ENCODE assay signal across 8 cellular contexts in genomic region chr6:89412071-89413005, GRCh38. TPM values are rescaled to one million over a fixed set of nuclear protein-coding genes. Genes with fewer than 3 reads are reported as not detected.
A peak's percentile ranks its signal among the peaks of the same experiment; 100 is the strongest.
DNase-seq lines count a peak whose midpoint lies in the region; ATAC-seq and TF ChIP-seq lines count a peak whose summit lies in the region.

RRAGD (minus strand) TSS chr6:89412273; CDS start chr6:89411993, 280 bp downstream.

- no peak for TF ChIP-seq EP300 in suprapubic skin (IDR thresholded peaks at IDR 0.05)

- no peaks in the 10 kb centered on the region for H3K36me3 Mint-ChIP-seq in CD4-positive, CD25-positive, alpha-beta regulatory T cell
- H3K36me3 Mint-ChIP-seq in nephron (ENCODE audit: low read depth) = no peaks in the 10 kb centered on the region

- peak; percentile 77 to 82 for ATAC-seq in CD4-positive, CD25-positive, alpha-beta regulatory T cell (ENCODE audit: low read depth in 2 of 2)
- ATAC-seq in GM19395 (IDR thresholded peaks at IDR 0.05; ENCODE audit: unreplicated experiment) (peak; percentile 75), HG03520 (IDR thresholded peaks at IDR 0.05; ENCODE audit: unreplicated experiment) (peak; percentile 79)

- H3K9me3 Mint-ChIP-seq in CD4-positive, CD25-positive, alpha-beta regulatory T cell = peaks cover 0 to under 1% (median 0%) of the 10 kb centered on the region in 7 donors
- H3K9me3 Mint-ChIP-seq in nephron = no peaks in the 10 kb centered on the region

- H3K36me3 ChIP-seq in CD4-positive, CD25-positive, alpha-beta regulatory T cell (ENCODE audit: control insufficient read depth, insufficient read depth, low read length) = no peaks in the 10 kb centered on the region
- no peaks in the 10 kb centered on the region for H3K36me3 ChIP-seq in NT2/D1 (ENCODE audit: insufficient read depth, insufficient read length, low read length)
- no peaks in the 10 kb centered on the region for H3K36me3 ChIP-seq in suprapubic skin

- H3K4me1 Mint-ChIP-seq in CD4-positive, CD25-positive, alpha-beta regulatory T cell = peaks cover 4 to 17% (median 12%) of the 10 kb centered on the region in 4 donors
- H3K4me1 Mint-ChIP-seq in nephron = peaks cover 46% of the 10 kb centered on the region

- peak within 1 kb of the TSS; percentile 83 to 93 (median 91) for H3K4me3 Mint-ChIP-seq in CD4-positive, CD25-positive, alpha-beta regulatory T cell
- peak within 1 kb of the TSS; percentile 96 to 98 (median 98) for H3K4me3 Mint-ChIP-seq in nephron

- H3K9ac ChIP-seq in NT2/D1 (ENCODE audit: insufficient read length, low read depth) = peak within 1 kb of the TSS; percentile 72

- H3K4me3 ChIP-seq in CD4-positive, CD25-positive, alpha-beta regulatory T cell (ENCODE audit: low read depth, low read length) = peak within 1 kb of the TSS; percentile 53
- H3K4me3 ChIP-seq in NT2/D1 (ENCODE audit: insufficient read length, low read depth) (peak within 1 kb of the TSS; percentile 64), fibroblast of mammary gland (ENCODE audit: control insufficient read depth, low read depth, low read length) (peak within 1 kb of the TSS; percentile 4), suprapubic skin (peak within 1 kb of the TSS; percentile 79)

- peak; percentile 22 to 71 (median 46) for DNase-seq in CD4-positive, CD25-positive, alpha-beta regulatory T cell
- no peak for DNase-seq in NT2/D1 (ENCODE audit: low read depth, low spot score)
- peak; percentile 40 for DNase-seq in activated T-helper 1 cell treated with Interleukin-2 at 50 U/mL for 16 hours (ENCODE audit: low read depth)
- no peak for DNase-seq in fibroblast of mammary gland (ENCODE audit: low read depth)
- DNase-seq in suprapubic skin (ENCODE audit: low spot score in 2 of 2) = peak; percentile 83

- TF ChIP-seq POLR2A in suprapubic skin (IDR thresholded peaks at IDR 0.05) = no peak

- peaks cover 36% of the 10 kb centered on the region for H3K27me3 ChIP-seq in CD4-positive, CD25-positive, alpha-beta regulatory T cell (ENCODE audit: control insufficient read depth, insufficient read depth, low read length)
- H3K27me3 ChIP-seq in NT2/D1 (ENCODE audit: insufficient read depth, insufficient read length) (peaks cover 48% of the 10 kb centered on the region), suprapubic skin (no peaks in the 10 kb centered on the region)

- TF ChIP-seq CTCF in fibroblast of mammary gland (conservative IDR thresholded peaks at IDR 0.05; ENCODE audit: control insufficient read depth, insufficient read depth, low read depth, low read length) (no peak), nephron (IDR thresholded peaks at IDR 0.05; ENCODE audit: unreplicated experiment in 3 of 3) (no peak), suprapubic skin (IDR thresholded peaks at IDR 0.05) (no peak)

- H3K4me1 ChIP-seq in CD4-positive, CD25-positive, alpha-beta regulatory T cell (ENCODE audit: control insufficient read depth, insufficient read depth, low read length, poor library complexity, severe bottlenecking) = peaks cover 22% of the 10 kb centered on the region
- H3K4me1 ChIP-seq in NT2/D1 (ENCODE audit: insufficient read depth, insufficient read length) (no peaks in the 10 kb centered on the region), suprapubic skin (peaks cover 25% of the 10 kb centered on the region)

- peaks cover 74% of the 10 kb centered on the region for H3K27me3 Mint-ChIP-seq in CD4-positive, CD25-positive, alpha-beta regulatory T cell
- peaks cover 22% of the 10 kb centered on the region for H3K27me3 Mint-ChIP-seq in nephron (ENCODE audit: low read depth)

- no peaks in the 10 kb centered on the region for H3K9me3 ChIP-seq in CD4-positive, CD25-positive, alpha-beta regulatory T cell (ENCODE audit: control insufficient read depth in 2 of 2, low read length in 2 of 2)
- no peaks in the 10 kb centered on the region for H3K9me3 ChIP-seq in NT2/D1 (ENCODE audit: insufficient read depth, low read length)
- H3K9me3 ChIP-seq in suprapubic skin = no peaks in the 10 kb centered on the region

- peak within 1 kb of the TSS in 1 of 3 donors; percentile 88 for H3K27ac Mint-ChIP-seq in CD4-positive, CD25-positive, alpha-beta regulatory T cell
- peak within 1 kb of the TSS; percentile 71 to 96 (median 94) for H3K27ac Mint-ChIP-seq in nephron

- no peak within 1 kb of the TSS for H3K27ac ChIP-seq in CD4-positive, CD25-positive, alpha-beta regulatory T cell (ENCODE audit: insufficient read depth, low read length, poor library complexity, severe bottlenecking)
- peak within 1 kb of the TSS; percentile 80 for H3K27ac ChIP-seq in suprapubic skin

- WGBS in suprapubic skin = 0% methylated on average over 4 of the region's 85 CpGs

RNA-seq across cellular contexts. Expression of gene RRAGD, which starts in this region (rescaled TPM):
- total RNA-seq in CD4-positive, CD25-positive, alpha-beta regulatory T cell = 1.7 TPM
- under 1 TPM; 0.17 to 0.99 (median 0.62) TPM for polyA plus RNA-seq in CD4-positive, CD25-positive, alpha-beta regulatory T cell
- total RNA-seq in suprapubic skin = 10 to 100 TPM; 13.7 to 24.3 (median 17.9) TPM

Comparison
In these comparisons a context has a peak if more than half of its experiments do, and no peak if none do; other contexts are left out.
1. DNase-seq: peak in CD4-positive, CD25-positive, alpha-beta regulatory T cell (3 of 3), activated T-helper 1 cell treated with Interleukin-2 at 50 U/mL for 16 hours (single experiment) and suprapubic skin (2 of 2); none in NT2/D1 (single experiment) and fibroblast of mammary gland (single experiment).
2. H3K4me3 ChIP-seq: peak in every context shown above with its lines; median percentile 79 in suprapubic skin; 64 in NT2/D1; 53 in CD4-positive, CD25-positive, alpha-beta regulatory T cell; 4 in fibroblast of mammary gland.
3. Peak in every context shown above with its lines, with median percentiles within 50 percentile points of each other: ATAC-seq.